10 cellular contexts compared by ENCODE assay signal in genomic region chr17:83082899-83083367, GRCh38. TPM values are rescaled to one million over a fixed set of nuclear protein-coding genes. Genes with fewer than 3 reads are reported as not detected.
A peak's percentile ranks its signal among the peaks of the same experiment; 100 is the strongest.
DNase-seq lines count a peak whose midpoint lies in the region; ATAC-seq, FAIRE-seq and TF ChIP-seq lines count a peak whose summit lies in the region.
"Had no signal": no experiment of that assay in that cellular context is flagged by ENCODE, and none has a peak within 500 bp of the region (broad histone marks: within the 10 kb centered on the region; RNA-seq: fewer than 3 reads in every experiment).

No MANE protein-coding gene starts in this region.

- peaks cover 0 to 7% of the 10 kb centered on the region in 2 donors for H3K36me3 ChIP-seq in kidney (ENCODE audit: control insufficient read depth in 1 of 2, insufficient read depth in 2 of 2, low read length in 2 of 2)

- CTCF ChIA-PET in activated B cell treated with CpG ODN at 0.5 μM for 24 hours (lab: Charles Lee) = no interaction called here

- no peak for TF ChIP-seq CTCF in activated B cell treated with CpG ODN at 0.5 μM for 24 hours (IDR thresholded peaks at IDR 0.05)
- no peak for TF ChIP-seq CTCF in kidney (IDR thresholded peaks at IDR 0.05; ENCODE audit: borderline replicate concordance, extremely low read depth, insufficient read depth)

- H3K9me3 Mint-ChIP-seq in T-helper 2 cell treated with Interferon-gamma antibody and Interleukin-4, amounts not matched to agents 5 μg/mL and 100 μg/mL, for 36 hours = no peaks in the 10 kb centered on the region
- no peaks in the 10 kb centered on the region for H3K9me3 Mint-ChIP-seq in activated B cell treated with CpG ODN at 0.5 μM for 24 hours
- H3K9me3 Mint-ChIP-seq in stimulated activated naive B cell treated with anti-CD40 and anti-IgM and Interleukin-4, amounts not matched to agents 10 μg/mL and 1 μg/mL and 100 μg/mL, for 72 hours = no peaks in the 10 kb centered on the region

- peak overlapping the region in 1 of 2 donors; percentile 41 for H3K9ac ChIP-seq in kidney (ENCODE audit: low read length in 2 of 2)

- H3K27ac Mint-ChIP-seq in T-helper 2 cell treated with Interferon-gamma antibody and Interleukin-4, amounts not matched to agents 5 μg/mL and 100 μg/mL, for 36 hours = peak overlapping the region; percentile 73
- H3K27ac Mint-ChIP-seq in activated B cell treated with CpG ODN at 0.5 μM for 24 hours = peak overlapping the region; percentile 69
- H3K27ac Mint-ChIP-seq in stimulated activated naive B cell treated with anti-CD40 and anti-IgM and Interleukin-4, amounts not matched to agents 10 μg/mL and 1 μg/mL and 100 μg/mL, for 72 hours = peak overlapping the region; percentile 39

- H3K9me3 ChIP-seq in kidney (ENCODE audit: control insufficient read depth in 1 of 2, low read length in 2 of 2) = no peaks in the 10 kb centered on the region

- peaks cover 27% of the 10 kb centered on the region for H3K4me1 Mint-ChIP-seq in T-helper 2 cell treated with Interferon-gamma antibody and Interleukin-4, amounts not matched to agents 5 μg/mL and 100 μg/mL, for 36 hours (ENCODE audit: low read depth)
- H3K4me1 Mint-ChIP-seq in activated B cell treated with CpG ODN at 0.5 μM for 24 hours = peaks cover 34% of the 10 kb centered on the region
- H3K4me1 Mint-ChIP-seq in stimulated activated naive B cell treated with anti-CD40 and anti-IgM and Interleukin-4, amounts not matched to agents 10 μg/mL and 1 μg/mL and 100 μg/mL, for 72 hours = peaks cover 29 to 52% of the 10 kb centered on the region in 2 donors

- POLR2A ChIA-PET in activated B cell treated with CpG ODN at 0.5 μM for 24 hours (lab: Charles Lee) = no interaction called here

- no peak for DNase-seq in T-helper 2 cell treated with Interferon-gamma antibody and Interleukin-4, amounts not matched to agents 5 μg/mL and 100 μg/mL, for 36 hours (ENCODE audit: low spot score)
- DNase-seq in T-helper 2 cell (no peak), activated B cell treated with CpG ODN at 0.5 μM for 24 hours (no peak), kidney (no peak), islet precursor cell (no peak), NCI-H526 (lab: John Stamatoyannopoulos, UW) (no peak)
- DNase-seq in stimulated activated naive B cell treated with anti-CD40 and anti-IgM and Interleukin-4, amounts not matched to agents 10 μg/mL and 1 μg/mL and 100 μg/mL, for 72 hours = no peak
- DNase-seq: retina had no signal

- H3K4me3 Mint-ChIP-seq in T-helper 2 cell treated with Interferon-gamma antibody and Interleukin-4, amounts not matched to agents 5 μg/mL and 100 μg/mL, for 36 hours = peak overlapping the region; percentile 69
- peak overlapping the region; percentile 46 for H3K4me3 Mint-ChIP-seq in activated B cell treated with CpG ODN at 0.5 μM for 24 hours
- H3K4me3 Mint-ChIP-seq in stimulated activated naive B cell treated with anti-CD40 and anti-IgM and Interleukin-4, amounts not matched to agents 10 μg/mL and 1 μg/mL and 100 μg/mL, for 72 hours = peak overlapping the region; percentile 22 to 75

- no peak for FAIRE-seq in kidney (lab: Jason Lieb, UNC)
- FAIRE-seq: A204.1 had no signal

- intact Hi-C loops in activated B cell treated with CpG ODN at 0.5 μM for 24 hours (cut with micrococcal nuclease) (loop anchor here (2.0 kb wide), 1 partner anchor 218 kb away; no protein-coding TSS in a partner anchor), kidney (cut with DNase I) (no loop called here)

- peak overlapping the region; percentile 89 for H3K27ac ChIP-seq in kidney (ENCODE audit: low read depth in 2 of 2, low read length in 2 of 2)

- peaks cover 13 to 48% of the 10 kb centered on the region in 2 donors for H3K4me1 ChIP-seq in kidney (ENCODE audit: control insufficient read depth in 1 of 2, insufficient read depth in 1 of 2, low read depth in 1 of 2, low read length in 2 of 2)

- ATAC-seq in activated B cell treated with CpG ODN at 0.5 μM for 24 hours (ENCODE audit: low read depth) = no peak
- ATAC-seq in stimulated activated naive B cell treated with anti-CD40 and anti-IgM and Interleukin-4, amounts not matched to agents 10 μg/mL and 1 μg/mL and 100 μg/mL, for 72 hours (replicated peaks) = no peak
- ATAC-seq in GM21576 (IDR thresholded peaks at IDR 0.05; ENCODE audit: unreplicated experiment) = no peak

- H3K27me3 Mint-ChIP-seq in T-helper 2 cell treated with Interferon-gamma antibody and Interleukin-4, amounts not matched to agents 5 μg/mL and 100 μg/mL, for 36 hours (ENCODE audit: low read depth) = peaks cover 16% of the 10 kb centered on the region
- H3K27me3 Mint-ChIP-seq in activated B cell treated with CpG ODN at 0.5 μM for 24 hours = peaks cover 2% of the 10 kb centered on the region
- peaks cover 2 to 6% of the 10 kb centered on the region in 2 donors for H3K27me3 Mint-ChIP-seq in stimulated activated naive B cell treated with anti-CD40 and anti-IgM and Interleukin-4, amounts not matched to agents 10 μg/mL and 1 μg/mL and 100 μg/mL, for 72 hours

- no peaks in the 10 kb centered on the region for H3K36me3 Mint-ChIP-seq in T-helper 2 cell treated with Interferon-gamma antibody and Interleukin-4, amounts not matched to agents 5 μg/mL and 100 μg/mL, for 36 hours (ENCODE audit: low read depth)
- peaks cover 7% of the 10 kb centered on the region for H3K36me3 Mint-ChIP-seq in activated B cell treated with CpG ODN at 0.5 μM for 24 hours (ENCODE audit: low read depth)
- peaks cover 27 to 40% of the 10 kb centered on the region in 2 donors for H3K36me3 Mint-ChIP-seq in stimulated activated naive B cell treated with anti-CD40 and anti-IgM and Interleukin-4, amounts not matched to agents 10 μg/mL and 1 μg/mL and 100 μg/mL, for 72 hours

- H3K4me3 ChIP-seq in kidney (ENCODE audit: low read length in 2 of 2) = peak overlapping the region in 1 of 2 donors; percentile 8

RNA-seq across cellular contexts. Expression of gene METRNL, which starts 3.5 kb away (rescaled TPM):
- total RNA-seq in activated B cell treated with CpG ODN at 0.5 μM for 24 hours (10.7 and 11.7 TPM in 2 replicates), kidney (61.5 TPM)
- 107 TPM for polyA plus RNA-seq in kidney (ENCODE audit: insufficient read depth, low read depth, low replicate concordance)
